In the genomic region with DNA sequence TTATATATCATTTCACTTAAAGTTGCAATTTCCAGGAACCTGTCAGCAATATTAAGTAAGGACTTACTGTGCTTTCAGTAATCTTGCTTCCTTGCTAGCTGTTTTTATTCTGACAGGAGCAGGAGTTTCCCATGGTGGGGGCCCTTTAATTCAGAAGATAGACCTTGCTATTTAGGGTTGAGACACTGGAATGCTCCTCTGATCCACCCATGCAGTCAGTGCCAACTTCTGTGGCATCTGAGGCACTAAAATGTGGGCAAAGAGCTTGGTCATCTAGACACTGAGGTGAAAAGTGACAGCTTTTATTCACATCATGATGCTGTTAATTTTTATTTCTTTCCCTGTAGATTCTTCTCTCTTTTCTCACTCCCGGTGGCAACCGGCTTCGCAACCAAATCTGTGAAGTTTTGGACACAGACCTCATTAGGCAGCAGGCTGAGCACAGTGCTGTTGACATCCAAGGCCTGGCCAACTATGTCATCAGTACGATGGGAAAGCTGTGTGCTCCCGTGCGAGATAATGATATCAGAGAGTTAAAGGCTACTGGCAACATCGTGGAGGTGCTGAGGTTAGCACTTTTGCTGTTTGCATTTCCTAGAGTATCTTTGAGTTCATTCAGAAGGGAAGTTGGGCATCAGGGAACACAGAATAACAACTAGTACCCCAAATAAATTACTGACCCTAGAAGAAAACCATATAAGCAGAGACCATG, we compare ENCODE assay signal across 23 cellular contexts. TPM values are rescaled to one million over a fixed set of nuclear protein-coding genes. Genes with fewer than 3 reads are reported as not detected.
DNase-seq lines count a peak whose midpoint lies in the region; ATAC-seq, FAIRE-seq and TF ChIP-seq lines count a peak whose summit lies in the region.
"Had no signal": no experiment of that assay in that cellular context is flagged by ENCODE, and none has a peak within 500 bp of the region (broad histone marks: within the 10 kb centered on the region; RNA-seq: fewer than 3 reads in every experiment).

No MANE protein-coding gene starts in this region.

- TF ChIP-seq POLR2A in heart left ventricle (IDR thresholded peaks at IDR 0.05), result no peak
- no peak for TF ChIP-seq POLR2A in HepG2 (IDR thresholded peaks at IDR 0.05; ENCODE audit: insufficient read depth in 1 of 2, low read depth in 2 of 2, low read length in 2 of 2)
- no peak for TF ChIP-seq POLR2A in testis (IDR thresholded peaks at IDR 0.05)

- CTCF ChIA-PET in activated naive CD4-positive, alpha-beta T cell treated with anti-CD3 and anti-CD28 coated beads for 36 hours (lab: Charles Lee), result no interaction called here
- CTCF ChIA-PET in HepG2 (lab: Yijun Ruan, JAX; ENCODE audit: low intra/inter-chr PET ratio, low total read pairs), result no interaction called here

- peak overlapping the region; percentile 5 for H3K27ac Mint-ChIP-seq in activated naive CD4-positive, alpha-beta T cell treated with anti-CD3 and anti-CD28 coated beads, Interleukin-2, amount 50 U/mL, for 72 hours
- no peak overlapping the region for H3K27ac Mint-ChIP-seq in activated naive CD4-positive, alpha-beta T cell treated with anti-CD3 and anti-CD28 coated beads for 36 hours
- H3K27ac Mint-ChIP-seq: B cell; CD8-positive, alpha-beta T cell had no signal

- H3K27me3 ChIP-seq in heart left ventricle (no peaks in the 10 kb centered on the region), HepG2 (ENCODE audit: control insufficient read depth in 1 of 2, insufficient read depth in 2 of 2, low read length in 2 of 2) (no peaks in the 10 kb centered on the region), testis (no peaks in the 10 kb centered on the region)

- POLR2A ChIA-PET in HepG2 (lab: Yijun Ruan, JAX), result interaction anchor here (0.8 kb wide), 1 partner anchor 37 kb away, joined by 3 read pairs; a partner anchor contains a TSS

- no peak for FAIRE-seq in HepG2 (lab: Jason Lieb, UNC)
- FAIRE-seq: A204.1, GM12892 had no signal

- H3K4me2 ChIP-seq in HepG2 (ENCODE audit: low read depth, low read length), result no peak overlapping the region

- TF ChIP-seq CTCF in heart left ventricle (IDR thresholded peaks at IDR 0.05) (no peak), HepG2 (CRISPR knock-in tag; IDR thresholded peaks at IDR 0.05) (no peak), testis (IDR thresholded peaks at IDR 0.05) (no peak)

- no peaks in the 10 kb centered on the region for H4K20me1 ChIP-seq in HepG2 (ENCODE audit: insufficient read depth, low read length)

- H3K4me1 Mint-ChIP-seq in activated naive CD4-positive, alpha-beta T cell treated with anti-CD3 and anti-CD28 coated beads for 36 hours (ENCODE audit: low read depth), result peaks cover 2% of the 10 kb centered on the region
- H3K4me1 Mint-ChIP-seq: B cell had no signal

- no peak overlapping the region for H3K9ac ChIP-seq in HepG2 (ENCODE audit: insufficient read depth, low read depth, low read length)

- no peak for TF ChIP-seq RAD21 in HepG2 (CRISPR knock-in tag; IDR thresholded peaks at IDR 0.05)

- no peaks in the 10 kb centered on the region for H3K9me3 ChIP-seq in heart left ventricle
- H3K9me3 ChIP-seq in HepG2 (ENCODE audit: low read length), result no peaks in the 10 kb centered on the region
- H3K9me3 ChIP-seq in testis, result no peaks in the 10 kb centered on the region

- H3K36me3 ChIP-seq in heart left ventricle (peaks cover 0 to 99% (median 96%) of the 10 kb centered on the region in 9 donors), HepG2 (replicated peaks in 1 of 2; ENCODE audit: control insufficient read depth in 1 of 2, insufficient read depth in 2 of 2, low read length in 2 of 2) (peaks cover 2 to 15% of the 10 kb centered on the region in 2 experiments; a peak in 3 of 5 replicates), testis (ENCODE audit: low read depth, missing control alignments) (no peaks in the 10 kb centered on the region)

- DNase-seq in activated naive CD4-positive, alpha-beta T cell treated with anti-CD3 and anti-CD28 coated beads, Interleukin-2, amount 50 U/mL, for 72 hours (ENCODE audit: low spot score in 2 of 2), result no peak
- DNase-seq in activated naive CD4-positive, alpha-beta T cell treated with anti-CD3 and anti-CD28 coated beads for 36 hours, result no peak
- peak in 3 of 5 donors; percentile 27 to 69 (median 54) for DNase-seq in heart left ventricle
- no peak for DNase-seq in HepG2 (ENCODE audit: low spot score)
- peak; percentile 46 for DNase-seq in testis
- no peak for DNase-seq in NCI-H1694 (lab: John Stamatoyannopoulos, UW)
- no peak for DNase-seq in SKM-1 (lab: John Stamatoyannopoulos, UW; ENCODE audit: unreplicated experiment)
- DNase-seq: CD8-positive, alpha-beta T cell; DND-41; GDM1; GOT3; Karpas-422; MM.1S; NCI-H1105; NCI-H1930; NCI-H2171; NCI-H446 treated with DMSO at 0.1 percent for 48 hours; NCI-H748 treated with DMSO at 0.1 percent for 48 hours; PC-3 had no signal

- H3K4me1 ChIP-seq in heart left ventricle (peaks cover 0 to 48% (median 17%) of the 10 kb centered on the region in 12 donors), HepG2 (ENCODE audit: insufficient read depth, low read length) (no peaks in the 10 kb centered on the region), testis (no peaks in the 10 kb centered on the region)

- peak overlapping the region in 8 of 12 donors; percentile 29 to 77 (median 64) for H3K27ac ChIP-seq in heart left ventricle
- H3K27ac ChIP-seq in HepG2 (ENCODE audit: extremely low read length, insufficient read depth, low read length), result no peak overlapping the region
- H3K27ac ChIP-seq in testis, result no peak overlapping the region

- H3K4me3 ChIP-seq in heart left ventricle (no peak overlapping the region), HepG2 (replicated peaks in 1 of 3; ENCODE audit: insufficient read depth in 1 of 3, low read depth in 2 of 3, low read length in 3 of 3) (no peak overlapping the region), testis (no peak overlapping the region)

- H3K79me2 ChIP-seq in HepG2 (ENCODE audit: insufficient read depth, low read length), result no peaks in the 10 kb centered on the region

- intact Hi-C loops in activated naive CD4-positive, alpha-beta T cell treated with anti-CD3 and anti-CD28 coated beads for 36 hours (cut with micrococcal nuclease), result no loop called here
- intact Hi-C loops in heart left ventricle (cut with DNase I) (no loop called here), HepG2 (cut with micrococcal nuclease; ENCODE audit: unreplicated experiment) (no loop called here), testis (cut with DNase I; ENCODE audit: low total_unique reads) (no loop called here)

- 24 to 42% (median 34%) methylated on average over 7 of the region's 7 CpGs for WGBS in heart left ventricle, 4 donors
- WGBS in HepG2 (ENCODE audit: low lambda C conversion rate), result 71% methylated on average over 7 of the region's 7 CpGs
- WGBS in testis, 2 donors, result 42 to 55% methylated on average over 7 of the region's 7 CpGs

- H3K27me3 Mint-ChIP-seq in activated naive CD4-positive, alpha-beta T cell treated with anti-CD3 and anti-CD28 coated beads for 36 hours (ENCODE audit: low read depth), result no peaks in the 10 kb centered on the region
- H3K27me3 Mint-ChIP-seq: B cell had no signal

- H2AFZ ChIP-seq in HepG2 (ENCODE audit: low read length), result no peak overlapping the region

- no peaks in the 10 kb centered on the region for H3K9me3 Mint-ChIP-seq in activated naive CD4-positive, alpha-beta T cell treated with anti-CD3 and anti-CD28 coated beads, Interleukin-2, amount 50 U/mL, for 72 hours
- H3K9me3 Mint-ChIP-seq in activated naive CD4-positive, alpha-beta T cell treated with anti-CD3 and anti-CD28 coated beads for 36 hours, result no peaks in the 10 kb centered on the region
- H3K9me3 Mint-ChIP-seq: CD8-positive, alpha-beta T cell had no signal

- BruUV-seq in HepG2 (replicated peaks; lab: Mats Ljungman, UMichigan), result no TSS peak

- no peaks in the 10 kb centered on the region for H3K36me3 Mint-ChIP-seq in activated naive CD4-positive, alpha-beta T cell treated with anti-CD3 and anti-CD28 coated beads, Interleukin-2, amount 50 U/mL, for 72 hours
- peaks cover 22% of the 10 kb centered on the region for H3K36me3 Mint-ChIP-seq in activated naive CD4-positive, alpha-beta T cell treated with anti-CD3 and anti-CD28 coated beads for 36 hours (ENCODE audit: low read depth)

- TF ChIP-seq EP300 in HepG2 (IDR thresholded peaks at IDR 0.05; ENCODE audit: low read depth in 2 of 2, low read length in 2 of 2) (no peak), HepG2 (CRISPR knock-in tag; IDR thresholded peaks at IDR 0.05; ENCODE audit: borderline replicate concordance) (no peak)

- in situ Hi-C loops in HepG2 (cut with HindIII; ENCODE audit: extremely low pct_ligation_motif_present, low pct_unique_long_range_greater_than_20kb), result no loop called here

- no peak overlapping the region for H3K4me3 Mint-ChIP-seq in activated naive CD4-positive, alpha-beta T cell treated with anti-CD3 and anti-CD28 coated beads for 36 hours
- H3K4me3 Mint-ChIP-seq: B cell; CD8-positive, alpha-beta T cell had no signal

- ATAC-seq in activated naive CD4-positive, alpha-beta T cell treated with anti-CD3 and anti-CD28 coated beads, Interleukin-2, amount 50 U/mL, for 72 hours, result no peak
- ATAC-seq in heart left ventricle (peak; percentile 87 to 93 (median 90)), HepG2 (no peak), HG03432 (IDR thresholded peaks at IDR 0.05; ENCODE audit: unreplicated experiment) (no peak)
- ATAC-seq: CD8-positive, alpha-beta T cell; PC-3 had no signal

RNA-seq across cellular contexts. Expression of a gene that starts 18.8 kb away (rescaled TPM):
- 10 to 100 TPM; 19.2 to 19.6 TPM for total RNA-seq in activated naive CD4-positive, alpha-beta T cell treated with anti-CD3 and anti-CD28 coated beads, Interleukin-2, amount 50 U/mL, for 72 hours
- total RNA-seq in activated naive CD4-positive, alpha-beta T cell treated with anti-CD3 and anti-CD28 coated beads for 36 hours, result 10 to 100 TPM in 1 of 2 experiments, 1 to 10 TPM in 1; 9.2 to 10.3 TPM
- 100 to 1,000 TPM in 5 of 9 donors, 10 to 100 TPM in 4; 60.8 to 147 (median 113) TPM for total RNA-seq in heart left ventricle
- polyA plus RNA-seq in heart left ventricle, result 10 to 100 TPM; 15.5 to 17.3 TPM
- total RNA-seq in HepG2 (2016; rRNA removed; fragmentation: Illumina TruSeq; extraction: Trizol), result 4.6 TPM in 2 replicates
- 1.1 and 1.3 TPM in 2 replicates for total RNA-seq in HepG2 (2016; cell fraction: cytosol; rRNA removed; fragmentation: Illumina TruSeq; extraction: Trizol; ENCODE audit: low read depth)
- total RNA-seq in HepG2 (2016; cell fraction: insoluble cytoplasmic fraction; rRNA removed; fragmentation: Illumina TruSeq; extraction: Trizol), result 3.7 and 4.3 TPM in 2 replicates
- 1.4 and 2.2 TPM in 2 replicates for total RNA-seq in HepG2 (2016; cell fraction: membrane; rRNA removed; fragmentation: Illumina TruSeq; extraction: Trizol)
- 5.1 and 5.6 TPM in 2 replicates for total RNA-seq in HepG2 (2016; cell fraction: nucleus; rRNA removed; fragmentation: Illumina TruSeq; extraction: Trizol)
- polyA plus RNA-seq in HepG2 (2011; rRNA removed), result 24.1 and 29.2 TPM in 2 replicates
- polyA plus RNA-seq in HepG2 (2011; cell fraction: cytosol; rRNA removed), result 10.5 and 16.7 TPM in 2 replicates
- 21.9 and 33.5 TPM in 2 replicates for polyA plus RNA-seq in HepG2 (2011; cell fraction: nucleus; rRNA removed)
- polyA plus RNA-seq in HepG2 (2012), result 16.7 and 20.6 TPM in 2 replicates
- 0.17 and 0.33 TPM in 2 replicates for polyA plus RNA-seq in HepG2 (2016; cell fraction: cytosol; fragmentation: Illumina TruSeq; extraction: Trizol; ENCODE audit: low read depth)
- 1.5 and 1.6 TPM in 2 replicates for polyA plus RNA-seq in HepG2 (2016; cell fraction: insoluble cytoplasmic fraction; fragmentation: Illumina TruSeq; extraction: Trizol; ENCODE audit: low read depth)
- polyA plus RNA-seq in HepG2 (2016; cell fraction: membrane; fragmentation: Illumina TruSeq; extraction: Trizol; ENCODE audit: low read depth), result 0.25 and 0.38 TPM in 2 replicates
- polyA plus RNA-seq in HepG2 (2016; cell fraction: nucleus; fragmentation: Illumina TruSeq; extraction: Trizol; ENCODE audit: insufficient read depth, low read depth), result 4.4 and 4.8 TPM in 2 replicates
- polyA minus RNA-seq in HepG2 (2011; rRNA and poly(A)+ RNA removed; ENCODE audit: low replicate concordance), result 9.5 and 54.7 TPM in 2 replicates
- 41.0 and 60.4 TPM in 2 replicates for polyA minus RNA-seq in HepG2 (2011; cell fraction: cytosol; rRNA and poly(A)+ RNA removed)
- 73.6 and 109 TPM in 2 replicates for polyA minus RNA-seq in HepG2 (2011; cell fraction: nucleus; rRNA and poly(A)+ RNA removed)
- total RNA-seq in testis, result 10 to 100 TPM; 31.0 to 33.9 TPM
- 15.8 TPM for polyA plus RNA-seq in testis (ENCODE audit: insufficient read depth, low read depth, low replicate concordance)

RNA-seq across cellular contexts. Expression of a gene that starts 36.3 kb away (rescaled TPM):
- 1 to 10 TPM; 3.6 to 6.4 TPM for total RNA-seq in activated naive CD4-positive, alpha-beta T cell treated with anti-CD3 and anti-CD28 coated beads, Interleukin-2, amount 50 U/mL, for 72 hours
- 1 to 10 TPM; 6.4 to 6.8 TPM for total RNA-seq in activated naive CD4-positive, alpha-beta T cell treated with anti-CD3 and anti-CD28 coated beads for 36 hours
- total RNA-seq in heart left ventricle (10 to 100 TPM in 2 of 9 donors, 1 to 10 TPM in 7; 6.4 to 12.3 (median 9.3) TPM), HepG2 (2016; rRNA removed; fragmentation: Illumina TruSeq; extraction: Trizol) (13.1 and 22.9 TPM in 2 replicates), testis (10 to 100 TPM; 13.0 to 15.3 TPM)
- polyA plus RNA-seq in heart left ventricle (1 to 10 TPM; 2.5 to 8.1 TPM), HepG2 (2011; rRNA removed) (4.0 and 4.8 TPM in 2 replicates), testis (ENCODE audit: insufficient read depth, low read depth, low replicate concordance) (9.1 TPM)
- total RNA-seq in HepG2 (2016; cell fraction: cytosol; rRNA removed; fragmentation: Illumina TruSeq; extraction: Trizol; ENCODE audit: low read depth), result 1.1 and 1.4 TPM in 2 replicates
- 13.2 and 22.1 TPM in 2 replicates for total RNA-seq in HepG2 (2016; cell fraction: insoluble cytoplasmic fraction; rRNA removed; fragmentation: Illumina TruSeq; extraction: Trizol)
- 3.1 and 3.8 TPM in 2 replicates for total RNA-seq in HepG2 (2016; cell fraction: membrane; rRNA removed; fragmentation: Illumina TruSeq; extraction: Trizol)
- 13.2 and 13.8 TPM in 2 replicates for total RNA-seq in HepG2 (2016; cell fraction: nucleus; rRNA removed; fragmentation: Illumina TruSeq; extraction: Trizol)
- polyA plus RNA-seq in HepG2 (2011; cell fraction: cytosol; rRNA removed), result 2.9 and 4.1 TPM in 2 replicates
- polyA plus RNA-seq in HepG2 (2011; cell fraction: nucleus; rRNA removed), result 2.0 and 2.7 TPM in 2 replicates
- 5.3 and 7.7 TPM in 2 replicates for polyA plus RNA-seq in HepG2 (2012)
- polyA plus RNA-seq in HepG2 (2016; cell fraction: cytosol; fragmentation: Illumina TruSeq; extraction: Trizol; ENCODE audit: low read depth), result 0.49 and 0.57 TPM in 2 replicates
- 14.8 and 15.7 TPM in 2 replicates for polyA plus RNA-seq in HepG2 (2016; cell fraction: insoluble cytoplasmic fraction; fragmentation: Illumina TruSeq; extraction: Trizol; ENCODE audit: low read depth)
- polyA plus RNA-seq in HepG2 (2016; cell fraction: membrane; fragmentation: Illumina TruSeq; extraction: Trizol; ENCODE audit: low read depth), result 1.3 and 1.4 TPM in 2 replicates
- 6.5 and 7.8 TPM in 2 replicates for polyA plus RNA-seq in HepG2 (2016; cell fraction: nucleus; fragmentation: Illumina TruSeq; extraction: Trizol; ENCODE audit: insufficient read depth, low read depth)
- polyA minus RNA-seq in HepG2 (2011; rRNA and poly(A)+ RNA removed; ENCODE audit: low replicate concordance), result 5.8 and 15.3 TPM in 2 replicates
- polyA minus RNA-seq in HepG2 (2011; cell fraction: cytosol; rRNA and poly(A)+ RNA removed), result 6.1 and 6.5 TPM in 2 replicates
- 19.1 and 22.5 TPM in 2 replicates for polyA minus RNA-seq in HepG2 (2011; cell fraction: nucleus; rRNA and poly(A)+ RNA removed)

Comparison
In these comparisons a context has a peak if more than half of its experiments do, and no peak if none do; other contexts are left out.
1. ATAC-seq: peak in heart left ventricle (4 of 4); none in activated naive CD4-positive, alpha-beta T cell treated with anti-CD3 and anti-CD28 coated beads, Interleukin-2, amount 50 U/mL, for 72 hours (0 of 2), HepG2 (single experiment) and HG03432 (single experiment).
2. DNase-seq: peak in heart left ventricle (3 of 5) and testis (single experiment); none in activated naive CD4-positive, alpha-beta T cell treated with anti-CD3 and anti-CD28 coated beads, Interleukin-2, amount 50 U/mL, for 72 hours (0 of 2), activated naive CD4-positive, alpha-beta T cell treated with anti-CD3 and anti-CD28 coated beads for 36 hours (single experiment), HepG2 (single experiment), NCI-H1694 (single experiment) and SKM-1 (single experiment).
3. H3K27ac ChIP-seq: peak in heart left ventricle (8 of 12); none in HepG2 (single experiment) and testis (0 of 2).